Comparison of ENCODE assay signal across 11 cellular contexts in the genomic region with DNA sequence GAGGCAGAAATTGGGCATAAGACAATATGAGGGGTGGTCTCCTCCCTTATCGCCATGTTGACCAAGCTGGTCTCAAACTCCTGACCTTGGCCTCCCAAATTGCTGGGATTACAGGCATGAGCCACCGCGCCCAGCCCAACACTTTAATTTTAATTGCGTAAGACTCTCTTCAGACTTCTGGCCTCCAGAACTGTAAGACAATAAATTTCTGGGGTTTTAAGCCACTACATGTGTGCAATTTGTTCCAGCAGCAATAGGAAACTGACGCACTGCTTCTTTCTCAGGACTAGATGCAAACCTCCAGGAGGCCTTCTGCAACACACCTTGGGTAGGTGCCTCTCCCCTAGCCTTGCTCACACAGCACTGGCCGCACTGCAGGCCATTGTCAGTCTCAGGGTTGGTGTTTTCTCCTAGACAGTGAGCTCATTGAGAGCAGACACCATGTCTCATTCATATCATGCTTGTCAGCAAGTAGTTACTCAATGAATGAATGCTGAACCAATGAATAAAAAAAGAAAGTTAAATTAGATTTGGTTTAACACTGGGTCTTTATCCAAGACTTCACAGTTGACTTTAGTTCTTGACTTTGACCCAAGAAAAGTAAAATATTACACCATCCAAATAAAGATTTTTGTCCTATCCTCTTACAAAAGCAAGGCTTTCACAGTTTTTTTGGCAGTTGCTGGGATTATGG. TPM values are rescaled to one million over a fixed set of nuclear protein-coding genes. Genes with fewer than 3 reads are reported as not detected.
A peak's percentile ranks its signal among the peaks of the same experiment; 100 is the strongest.
DNase-seq lines count a peak whose midpoint lies in the region; ATAC-seq, FAIRE-seq and TF ChIP-seq lines count a peak whose summit lies in the region.
"Had no signal": no experiment of that assay in that cellular context is flagged by ENCODE, and none has a peak within 500 bp of the region (broad histone marks: within the 10 kb centered on the region; RNA-seq: fewer than 3 reads in every experiment).

No MANE protein-coding gene starts in this region.

- H2BK15ac ChIP-seq in H9 (ENCODE audit: low read depth, low read length), result no peak overlapping the region

- no peaks in the 10 kb centered on the region for H3K79me2 ChIP-seq in H9 (ENCODE audit: insufficient read depth, low read length)

- no peak overlapping the region for H3K23ac ChIP-seq in H9 (ENCODE audit: insufficient read length, low read depth, low read length)

- H3K27ac ChIP-seq in HL-60 (replicated peaks) (0 out of 2 replicates have a peak overlapping the region, but pooled peaks have one; percentile 15), RWPE2 (ENCODE audit: poor library complexity, severe bottlenecking) (peak overlapping the region; percentile 92), small intestine (ENCODE audit: low read depth in 1 of 2, low read length in 1 of 2) (peak overlapping the region; percentile 9 to 79), H9 (ENCODE audit: insufficient read length, low read depth, low read length) (no peak overlapping the region)

- no peak overlapping the region for H2BK20ac ChIP-seq in H9 (ENCODE audit: low read depth, low read length, poor library complexity, severe bottlenecking)

- peaks cover 3% of the 10 kb centered on the region for H3K23me2 ChIP-seq in H9 (ENCODE audit: insufficient read length, low read depth, low read length, poor library complexity, severe bottlenecking)

- no peak overlapping the region for H2AK5ac ChIP-seq in H9 (ENCODE audit: insufficient read length, low read length)

- H3K36me3 Mint-ChIP-seq in H9 (ENCODE audit: insufficient read depth in 1 of 3, low read depth in 3 of 3), result peaks cover 2 to 13% (median 4%) of the 10 kb centered on the region in 3 experiments; a peak in 6 of 7 replicates

- H3K14ac ChIP-seq in H9 (ENCODE audit: insufficient read depth, low read length), result no peak overlapping the region

- H4K20me1 ChIP-seq in H9 (ENCODE audit: control insufficient read depth, insufficient read depth, insufficient read length), result no peaks in the 10 kb centered on the region

- peaks cover 16 to 18% of the 10 kb centered on the region in 2 experiments for H3K9me3 Mint-ChIP-seq in H9

- H3K9me3 ChIP-seq in RWPE2 (ENCODE audit: severe bottlenecking) (no peaks in the 10 kb centered on the region), small intestine (ENCODE audit: control insufficient read depth, low read depth) (no peaks in the 10 kb centered on the region), H9 (ENCODE audit: control insufficient read depth, low read depth, low read length) (no peaks in the 10 kb centered on the region)

- H4K8ac ChIP-seq in H9 (replicated peaks; ENCODE audit: insufficient read length, low read depth, low read length), result no peak overlapping the region

- no peak overlapping the region for H3K27ac Mint-ChIP-seq in H9

- H3K56ac ChIP-seq in H9 (ENCODE audit: insufficient read length, low read depth, low read length), result no peak overlapping the region

- H3K4me1 ChIP-seq in RWPE2 (ENCODE audit: insufficient read depth, poor library complexity, severe bottlenecking) (peaks cover 31% of the 10 kb centered on the region), small intestine (ENCODE audit: control insufficient read depth in 2 of 2, insufficient read depth in 1 of 2, low read depth in 1 of 2, low read length in 1 of 2) (peaks cover 3 to 7% of the 10 kb centered on the region in 2 donors), H9 (ENCODE audit: insufficient read depth, low read length) (no peaks in the 10 kb centered on the region)

- H2BK5ac ChIP-seq in H9 (ENCODE audit: insufficient read length, low read length), result no peak overlapping the region

- no peaks in the 10 kb centered on the region for H3K79me1 ChIP-seq in H9 (ENCODE audit: insufficient read depth, low read depth, low read length, poor library complexity, severe bottlenecking)

- H3K4me2 ChIP-seq in H9 (ENCODE audit: insufficient read depth, insufficient read length, low read length), result no peak overlapping the region

- DNase-seq in HL-60 (ENCODE audit: low read depth in 1 of 2, low spot score in 1 of 2) (no peak), RWPE2 (ENCODE audit: low spot score) (no peak), fibroblast of villous mesenchyme (ENCODE audit: low read depth) (peak; percentile 55), small intestine (no peak), H9 (no peak)
- no peak for DNase-seq in stimulated activated CD4-positive, alpha-beta T cell treated with anti-CD3 and anti-CD28 coated beads, Interleukin-1b, Interleukin-23, amount 100 ng/mL, for 48 hours
- DNase-seq: caudate nucleus, NCI-H345 had no signal

- FAIRE-seq in small intestine (lab: Jason Lieb, UNC), result no peak

- H3K9ac ChIP-seq in H9 (ENCODE audit: extremely low read depth, insufficient read length, low read length), result no peak overlapping the region

- no peak overlapping the region for H2BK12ac ChIP-seq in H9 (ENCODE audit: insufficient read length, low read depth, low read length)

- H3K27me3 Mint-ChIP-seq in H9 (ENCODE audit: low read depth), result peaks cover 24% of the 10 kb centered on the region

- H3K4me3 Mint-ChIP-seq in H9, result no peak overlapping the region

- TF ChIP-seq CTCF in HL-60 (IDR thresholded peaks at IDR 0.05; ENCODE audit: insufficient read depth, low read length) (no peak), RWPE2 (IDR thresholded peaks at IDR 0.05; ENCODE audit: poor library complexity, severe bottlenecking) (no peak), fibroblast of villous mesenchyme (IDR thresholded peaks at IDR 0.05; ENCODE audit: insufficient read depth, low read depth, low read length) (no peak), H9 (conservative IDR thresholded peaks at IDR 0.05) (no peak)

- H3K4me1 Mint-ChIP-seq in H9, result peaks cover 5 to 9% of the 10 kb centered on the region in 2 experiments; a peak in 3 of 4 replicates

- no peaks in the 10 kb centered on the region for H3K36me3 ChIP-seq in RWPE2 (ENCODE audit: low read depth)
- H3K36me3 ChIP-seq in small intestine (ENCODE audit: control insufficient read depth in 2 of 2, insufficient read depth in 2 of 2, low read length in 2 of 2), result no peaks in the 10 kb centered on the region

- H3K18ac ChIP-seq in H9 (ENCODE audit: insufficient read length, low read depth, low read length), result no peak overlapping the region

- no peak overlapping the region for H2AFZ ChIP-seq in H9 (ENCODE audit: low read length)

- no peak for ATAC-seq in RWPE2 (ENCODE audit: low read depth)
- no peak for ATAC-seq in GM18517 (IDR thresholded peaks at IDR 0.05; ENCODE audit: unreplicated experiment)

- H4K5ac ChIP-seq in H9 (ENCODE audit: insufficient read length, low read depth, low read length), result no peak overlapping the region

- H3K4ac ChIP-seq in H9 (ENCODE audit: low read depth, low read length), result no peak overlapping the region

- H3T11ph ChIP-seq in H9 (ENCODE audit: low read length), result no peak overlapping the region

- no peak overlapping the region for H4K91ac ChIP-seq in H9 (ENCODE audit: insufficient read length, low read depth, low read length)

- H3K4me3 ChIP-seq in HL-60 (replicated peaks; ENCODE audit: insufficient read depth, low read length) (no peak overlapping the region), RWPE2 (ENCODE audit: severe bottlenecking) (no peak overlapping the region), fibroblast of villous mesenchyme (ENCODE audit: low read depth, low read length) (no peak overlapping the region), small intestine (ENCODE audit: low read depth in 1 of 2, low read length in 2 of 2) (no peak overlapping the region)

- 88 to 92% (median 90%) methylated on average over 6 of the region's 6 CpGs for WGBS in small intestine, 3 donors
- whole genome bisulfite sequencing in H9 (ENCODE audit: extremely low coverage, insufficient read length, low lambda C conversion rate), result no CpG with 5 or more reads among the region's 6 CpGs

- no peak overlapping the region for H2BK120ac ChIP-seq in H9 (ENCODE audit: low read depth, low read length, poor library complexity, severe bottlenecking)

- H3K27me3 ChIP-seq in HL-60 (ENCODE audit: insufficient read depth, poor library complexity, severe bottlenecking), result no peaks in the 10 kb centered on the region
- H3K27me3 ChIP-seq in RWPE2 (ENCODE audit: insufficient read depth, poor library complexity, severe bottlenecking), result no peaks in the 10 kb centered on the region
- no peaks in the 10 kb centered on the region for H3K27me3 ChIP-seq in small intestine (ENCODE audit: control insufficient read depth in 2 of 2, insufficient read depth in 2 of 2, low read length in 2 of 2)
- H3K27me3 ChIP-seq in H9 (ENCODE audit: insufficient read depth, low read length), result no peaks in the 10 kb centered on the region; the same call in 1 of the 2 replicates

RNA-seq across cellular contexts. Expression of a gene that starts 5.5 kb away (rescaled TPM):
- 18.1 and 20.3 TPM in 2 replicates for total RNA-seq in fibroblast of villous mesenchyme
- polyA plus RNA-seq in small intestine, result 100 to 1,000 TPM in 2 of 3 donors, 10 to 100 TPM in 1; 13.5 to 259 (median 129) TPM
- 12.2 TPM in 2 replicates for total RNA-seq in H9 (2021)

RNA-seq across cellular contexts. Expression of a gene that starts 23.2 kb away (rescaled TPM):
- total RNA-seq in fibroblast of villous mesenchyme, result 181 and 191 TPM in 2 replicates
- 100 to 1,000 TPM in 1 of 3 donors, 10 to 100 TPM in 2; 51.0 to 108 (median 53.2) TPM for polyA plus RNA-seq in small intestine
- 105 and 106 TPM in 2 replicates for total RNA-seq in H9 (2021)

RNA-seq across cellular contexts. Expression of a gene that starts 47.5 kb away (rescaled TPM):
- 4.5 and 4.7 TPM in 2 replicates for total RNA-seq in fibroblast of villous mesenchyme
- 1 to 10 TPM in 1 of 3 donors, not detected in 2; 2.5 TPM for polyA plus RNA-seq in small intestine
- total RNA-seq in H9 (2021), result 15.1 and 16.5 TPM in 2 replicates

RNA-seq across cellular contexts. Expression of a gene that starts 47.6 kb away (rescaled TPM):
- 55.7 and 63.0 TPM in 2 replicates for total RNA-seq in fibroblast of villous mesenchyme
- 100 to 1,000 TPM; 146 to 247 (median 180) TPM for polyA plus RNA-seq in small intestine
- total RNA-seq in H9 (2021), result 85.9 and 91.8 TPM in 2 replicates

RNA-seq across cellular contexts. Expression of a gene that starts 48.1 kb away (rescaled TPM):
- total RNA-seq in fibroblast of villous mesenchyme (not detected in 2 replicates), H9 (2021) (0.46 and 0.57 TPM in 2 replicates)
- polyA plus RNA-seq in small intestine, result 10 to 100 TPM in 1 of 3 donors, 1 to 10 TPM in 1, under 1 TPM in 1; 0.87 to 13.4 (median 4.9) TPM
- total RNA-seq: H4 had no signal
- polyA plus RNA-seq: urinary bladder had no signal
